In genomic region chr4:40551568-40552136, GRCh38 we compare ENCODE assay signal across 8 cellular contexts.
DNase-seq lines count a peak whose midpoint lies in the region; ATAC-seq, FAIRE-seq and TF ChIP-seq lines count a peak whose summit lies in the region.
"Not testable (repeated sequence)": the region's sequence is repeated elsewhere in the genome, so short reads cannot be mapped to it uniquely, and the experiment has no call there.

No MANE protein-coding gene starts in this region.

- peaks cover 21% of the 10 kb centered on the region for H3K4me1 Mint-ChIP-seq in activated CD8-positive, alpha-beta memory T cell treated with anti-CD3 and anti-CD28 coated beads, Interleukin-2, amount 10 ng/mL, durations not matched to agents 7 days and 5 days
- H3K4me1 Mint-ChIP-seq in naive thymus-derived CD8-positive, alpha-beta T cell = peaks cover 10 to 24% (median 16%) of the 10 kb centered on the region in 4 donors

- H3K9me3 ChIP-seq in GM23248 (ENCODE audit: low read depth); body of pancreas: not testable (repeated sequence)

- H3K36me3 ChIP-seq in GM23248 (ENCODE audit: low read depth); body of pancreas (replicated peaks in 1 of 2; ENCODE audit: insufficient read depth in 1 of 2, low read depth in 2 of 2): not testable (repeated sequence)

- not testable (repeated sequence) for H3K27me3 ChIP-seq in GM23248 (replicated peaks; ENCODE audit: insufficient read depth); body of pancreas

- H3K27ac ChIP-seq in GM23248 = peak overlapping the region; percentile 40
- peak overlapping the region in 3 of 4 donors; percentile 79 to 91 (median 80) for H3K27ac ChIP-seq in body of pancreas

- H3K4me1 ChIP-seq in GM23248 (ENCODE audit: insufficient read depth) (peaks cover 18% of the 10 kb centered on the region), body of pancreas (peaks cover 49% of the 10 kb centered on the region)

- POLR2A ChIA-PET in naive thymus-derived CD8-positive, alpha-beta T cell (lab: Charles Lee) = not testable (repeated sequence)

- in situ Hi-C loops in GM23248 (cut with MboI) = not testable (repeated sequence)

- ATAC-seq in activated CD8-positive, alpha-beta memory T cell treated with anti-CD3 and anti-CD28 coated beads, Interleukin-2, amount 10 ng/mL, durations not matched to agents 7 days and 5 days; naive thymus-derived CD8-positive, alpha-beta T cell: not testable (repeated sequence)
- ATAC-seq in body of pancreas = peak; percentile 7

- not testable (repeated sequence) for H3K36me3 Mint-ChIP-seq in activated CD8-positive, alpha-beta memory T cell treated with anti-CD3 and anti-CD28 coated beads, Interleukin-2, amount 10 ng/mL, durations not matched to agents 7 days and 5 days; naive thymus-derived CD8-positive, alpha-beta T cell

- peak overlapping the region; percentile 69 for H3K27ac Mint-ChIP-seq in activated CD8-positive, alpha-beta memory T cell treated with anti-CD3 and anti-CD28 coated beads, Interleukin-2, amount 10 ng/mL, durations not matched to agents 7 days and 5 days
- H3K27ac Mint-ChIP-seq in naive thymus-derived CD8-positive, alpha-beta T cell = peak overlapping the region; percentile 83 to 99 (median 93)

- not testable (repeated sequence) for H3K9me2 ChIP-seq in GM23248 (ENCODE audit: insufficient read depth)

- H3F3A ChIP-seq in GM23248 (ENCODE audit: insufficient read depth) = not testable (repeated sequence)

- intact Hi-C loops in body of pancreas (cut with DNase I) = not testable (repeated sequence)

- H3K27me3 Mint-ChIP-seq in activated CD8-positive, alpha-beta memory T cell treated with anti-CD3 and anti-CD28 coated beads, Interleukin-2, amount 10 ng/mL, durations not matched to agents 7 days and 5 days; naive thymus-derived CD8-positive, alpha-beta T cell: not testable (repeated sequence)

- peak; percentile 46 for FAIRE-seq in RCC 7860 (lab: Jason Lieb, UNC)

- TF ChIP-seq POLR2A in body of pancreas (IDR thresholded peaks at IDR 0.05) = not testable (repeated sequence)

- DNase-seq in A172 (ENCODE audit: low spot score) (peak; percentile 52), GM23248 (peak; percentile 75), RCC 7860 (ENCODE audit: low spot score) (peak; percentile 62), foreskin fibroblast (peak in 1 of 2 donors; percentile 42)
- DNase-seq in activated CD8-positive, alpha-beta memory T cell treated with anti-CD3 and anti-CD28 coated beads, Interleukin-2, amount 10 ng/mL, durations not matched to agents 7 days and 5 days = peak; percentile 45
- DNase-seq in body of pancreas; naive thymus-derived CD8-positive, alpha-beta T cell: not testable (repeated sequence)
- DNase-seq in stimulated activated CD8-positive, alpha-beta memory T cell treated with anti-CD3 and anti-CD28 coated beads, Interleukin-4, amount 100 ng/mL, for 48 hours = peak; percentile 53

- TF ChIP-seq CTCF in body of pancreas (IDR thresholded peaks at IDR 0.05); foreskin fibroblast (IDR thresholded peaks at IDR 0.05; ENCODE audit: low read depth, low read length): not testable (repeated sequence)

- not testable (repeated sequence) for H3K79me2 ChIP-seq in GM23248 (ENCODE audit: insufficient read depth)

- 23 to 29% methylated on average over 9 of the region's 9 CpGs for WGBS in GM23248 (ENCODE audit: low coverage in 1 of 2, low lambda C conversion rate in 2 of 2, missing lambda C conversion rate in 2 of 2), 2 experiments
- 54 to 62% methylated on average over 9 of the region's 9 CpGs for WGBS in body of pancreas, 2 donors

- H3K9ac ChIP-seq in GM23248 = peak overlapping the region; percentile 66

- H3K9me3 Mint-ChIP-seq in activated CD8-positive, alpha-beta memory T cell treated with anti-CD3 and anti-CD28 coated beads, Interleukin-2, amount 10 ng/mL, durations not matched to agents 7 days and 5 days (ENCODE audit: low read depth); naive thymus-derived CD8-positive, alpha-beta T cell: not testable (repeated sequence)

- H2AFZ ChIP-seq in GM23248 = peak overlapping the region; percentile 85

- peak overlapping the region; percentile 79 for H3K4me2 ChIP-seq in GM23248 (ENCODE audit: unreplicated experiment)

- H3K4me3 Mint-ChIP-seq in activated CD8-positive, alpha-beta memory T cell treated with anti-CD3 and anti-CD28 coated beads, Interleukin-2, amount 10 ng/mL, durations not matched to agents 7 days and 5 days = peak overlapping the region; percentile 59
- H3K4me3 Mint-ChIP-seq in naive thymus-derived CD8-positive, alpha-beta T cell = peak overlapping the region; percentile 76 to 89 (median 84)

- H3K4me3 ChIP-seq in GM23248 = peak overlapping the region; percentile 70
- not testable (repeated sequence) for H3K4me3 ChIP-seq in body of pancreas
- peak overlapping the region; percentile 40 to 53 for H3K4me3 ChIP-seq in foreskin fibroblast (ENCODE audit: low read depth in 1 of 2, low read length in 2 of 2)

- not testable (repeated sequence) for H4K20me1 ChIP-seq in GM23248 (ENCODE audit: insufficient read depth)

- CTCF ChIA-PET in activated CD8-positive, alpha-beta memory T cell treated with anti-CD3 and anti-CD28 coated beads, Interleukin-2, amount 10 ng/mL, durations not matched to agents 7 days and 5 days (lab: Charles Lee) = interaction anchor here (0.8 to 2.3 kb wide), 3 partner anchors 22 to 167 kb away, joined by 3 to 10 read pairs (median 3); no protein-coding TSS in a partner anchor
